16 cellular contexts compared by ENCODE assay signal in genomic region chr9:115616666-115617239, GRCh38.
"Had no signal": no experiment of that assay in that cellular context is flagged by ENCODE, and none has a peak within 500 bp of the region (broad histone marks: within the 10 kb centered on the region; RNA-seq: fewer than 3 reads in every experiment).

No MANE protein-coding gene starts in this region.

- H3K36me3 ChIP-seq: pancreas had no signal

- H3K27ac ChIP-seq: pancreas had no signal

- FAIRE-seq: colon, pancreas had no signal

- H3K27me3 Mint-ChIP-seq: stimulated activated naive B cell treated with anti-CD40 and anti-IgM and Interleukin-4, amounts not matched to agents 10 μg/mL and 1 μg/mL and 100 μg/mL, for 72 hours had no signal

- H3K4me3 Mint-ChIP-seq: activated CD4-positive, alpha-beta T cell treated with anti-CD3 and anti-CD28 coated beads for 36 hours; activated T-helper 1 cell treated with anti-CD3 and anti-CD28 coated beads, Interleukin-12 subunit alpha, Interleukin-12 subunit beta, Interleukin-2, Interleukin-4 antibody, amounts not matched to agents 30 ng/mL and 10 ng/mL and 1 ng/mL, durations not matched to agents 14 hours and 24 hours and 36 hours; naive thymus-derived CD8-positive, alpha-beta T cell; stimulated activated naive B cell treated with anti-CD40 and anti-IgM and Interleukin-4, amounts not matched to agents 10 μg/mL and 1 μg/mL and 100 μg/mL, for 72 hours; T-helper 2 cell treated with Interferon-gamma antibody and Interleukin-4, amounts not matched to agents 5 μg/mL and 100 μg/mL, for 36 hours; WTC11 had no signal

- H3K4me1 Mint-ChIP-seq: activated CD4-positive, alpha-beta T cell treated with anti-CD3 and anti-CD28 coated beads for 36 hours; naive thymus-derived CD8-positive, alpha-beta T cell; stimulated activated naive B cell treated with anti-CD40 and anti-IgM and Interleukin-4, amounts not matched to agents 10 μg/mL and 1 μg/mL and 100 μg/mL, for 72 hours; WTC11 had no signal

- H3K36me3 Mint-ChIP-seq: activated naive CD4-positive, alpha-beta T cell treated with anti-CD3 and anti-CD28 coated beads, Interleukin-2, amount 50 U/mL, for 72 hours; naive thymus-derived CD8-positive, alpha-beta T cell; stimulated activated naive B cell treated with anti-CD40 and anti-IgM and Interleukin-4, amounts not matched to agents 10 μg/mL and 1 μg/mL and 100 μg/mL, for 72 hours had no signal

- H3K4me3 ChIP-seq: pancreas had no signal

- DNase-seq: activated CD4-positive, alpha-beta T cell treated with anti-CD3 and anti-CD28 coated beads for 36 hours; activated CD4-positive, alpha-beta T cell treated with anti-CD3 and anti-CD28 coated beads, Interleukin-2, amount 50 U/mL, for 48 hours; activated gamma-delta T cell treated with Interleukin-2 at 50 U/mL for 16 hours; amniotic stem cell; caudate nucleus; erythroblast; left cardiac atrium; naive thymus-derived CD8-positive, alpha-beta T cell; pancreas; stimulated activated naive B cell treated with anti-CD40 and anti-IgM and Interleukin-4, amounts not matched to agents 10 μg/mL and 1 μg/mL and 100 μg/mL, for 72 hours had no signal

- H3K9me3 ChIP-seq: pancreas had no signal

- H3K4me1 ChIP-seq: pancreas had no signal

- H3K27me3 ChIP-seq: pancreas had no signal

- H3K27ac Mint-ChIP-seq: activated CD4-positive, alpha-beta T cell treated with anti-CD3 and anti-CD28 coated beads for 36 hours; activated naive CD4-positive, alpha-beta T cell treated with anti-CD3 and anti-CD28 coated beads, Interleukin-2, amount 50 U/mL, for 72 hours; activated T-helper 1 cell treated with anti-CD3 and anti-CD28 coated beads, Interleukin-12 subunit alpha, Interleukin-12 subunit beta, Interleukin-2, Interleukin-4 antibody, amounts not matched to agents 30 ng/mL and 10 ng/mL and 1 ng/mL, durations not matched to agents 14 hours and 24 hours and 36 hours; naive thymus-derived CD8-positive, alpha-beta T cell; stimulated activated naive B cell treated with anti-CD40 and anti-IgM and Interleukin-4, amounts not matched to agents 10 μg/mL and 1 μg/mL and 100 μg/mL, for 72 hours; T-helper 2 cell treated with Interferon-gamma antibody and Interleukin-4, amounts not matched to agents 5 μg/mL and 100 μg/mL, for 36 hours; WTC11 had no signal

- ATAC-seq: activated CD4-positive, alpha-beta T cell treated with anti-CD3 and anti-CD28 coated beads for 36 hours; naive thymus-derived CD8-positive, alpha-beta T cell; pancreas; sciatic nerve; stimulated activated naive B cell treated with anti-CD40 and anti-IgM and Interleukin-4, amounts not matched to agents 10 μg/mL and 1 μg/mL and 100 μg/mL, for 72 hours; WTC11 had no signal
